In the genomic region with DNA sequence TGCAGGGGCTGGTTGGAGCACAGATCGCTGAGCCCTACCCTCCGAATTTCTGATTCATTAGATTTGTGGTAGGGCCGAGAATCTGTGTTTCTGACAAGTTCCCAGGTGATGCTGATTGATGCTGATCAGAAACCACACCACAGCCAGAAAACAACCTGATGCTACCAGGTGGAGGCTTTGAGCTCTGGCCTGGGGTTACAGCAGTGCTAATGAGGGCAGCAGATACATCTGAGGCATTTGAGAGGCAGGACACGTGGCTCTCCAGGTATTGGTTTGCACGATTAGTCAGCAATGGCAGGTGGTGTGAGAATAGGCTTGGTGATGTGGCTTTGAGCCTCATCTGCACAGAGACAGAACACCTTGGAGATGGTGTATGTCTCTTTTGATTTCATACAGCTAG, we compare ENCODE assay signal across 15 cellular contexts.
"Had no signal": no experiment of that assay in that cellular context is flagged by ENCODE, and none has a peak within 500 bp of the region (broad histone marks: within the 10 kb centered on the region; RNA-seq: fewer than 3 reads in every experiment).

No MANE protein-coding gene starts in this region.

- ATAC-seq: lower lobe of right lung had no signal

- H3K4me3 ChIP-seq: ascending aorta, lower lobe of right lung, transverse colon had no signal

- FAIRE-seq: small intestine had no signal

- DNase-seq: activated CD4-positive, alpha-beta T cell treated with anti-CD3 and anti-CD28 coated beads for 1 hour; activated CD4-positive, alpha-beta T cell treated with anti-CD3 and anti-CD28 coated beads, Interleukin-2, amount 50 U/mL, for 48 hours; activated T-cell treated with anti-CD3 and anti-CD28 coated beads, Interleukin-2, amount 50 U/mL, for 72 hours; cortex of kidney; effector CD8-positive, alpha-beta T cell; hippocampal formation; lower lobe of right lung; naive B cell; right cardiac atrium; small intestine; T-helper 9 cell; transverse colon had no signal

- H3K27ac ChIP-seq: ascending aorta, epithelial cell of prostate, lower lobe of right lung, neutrophil had no signal

- H3K27me3 ChIP-seq: ascending aorta, transverse colon had no signal

- H3K36me3 ChIP-seq: ascending aorta, lower lobe of right lung, neutrophil, transverse colon had no signal

- H3K9me3 ChIP-seq: ascending aorta, lower lobe of right lung, neutrophil, transverse colon had no signal

- H3K4me1 ChIP-seq: ascending aorta, lower lobe of right lung had no signal
